Comparison of ENCODE assay signal across 21 cellular contexts in the genomic region with DNA sequence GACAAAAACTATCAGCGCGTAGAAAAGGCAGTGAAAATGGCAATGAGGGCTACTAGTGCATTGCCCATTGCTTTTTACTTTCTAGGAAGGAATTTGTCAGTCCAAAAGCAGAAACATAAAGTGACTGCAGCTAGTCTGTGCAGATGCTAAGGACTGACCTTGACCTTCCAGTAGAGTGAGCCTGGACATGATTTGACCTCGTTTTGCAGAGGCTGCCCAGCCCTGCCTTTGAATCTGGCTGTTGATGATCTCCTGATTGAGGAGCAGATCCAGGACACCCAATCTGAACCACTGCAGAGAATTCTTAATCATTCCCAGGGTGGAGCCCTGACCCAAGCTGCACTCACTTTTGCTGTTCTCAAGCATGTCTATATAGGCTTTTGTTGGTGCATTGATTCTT. TPM values are rescaled to one million over a fixed set of nuclear protein-coding genes. Genes with fewer than 3 reads are reported as not detected.
DNase-seq lines count a peak whose midpoint lies in the region; ATAC-seq and TF ChIP-seq lines count a peak whose summit lies in the region.
"Had no signal": no experiment of that assay in that cellular context is flagged by ENCODE, and none has a peak within 500 bp of the region (broad histone marks: within the 10 kb centered on the region; RNA-seq: fewer than 3 reads in every experiment).

No MANE protein-coding gene starts in this region.

- POLR2A ChIA-PET in PC-3 (lab: Charles Lee; ENCODE audit: unreplicated experiment): no interaction called here

- no peak overlapping the region for H2AFZ ChIP-seq in PC-3 (ENCODE audit: low read length)
- H2AFZ ChIP-seq: GM23248 had no signal

- H3K4me3 ChIP-seq in left ventricle myocardium inferior: no peak overlapping the region
- peak overlapping the region in 2 of 10 experiments; percentile 8 to 45; a peak in 2 of 20 replicates for H3K4me3 ChIP-seq in BLaER1 treated with 17β-estradiol and CSF1 and Interleukin-3, amounts not matched to agents 10 nM and 100 nM
- H3K4me3 ChIP-seq in PC-3 (ENCODE audit: low read length): no peak overlapping the region
- H3K4me3 ChIP-seq: A549, GM23248 had no signal

- no peaks in the 10 kb centered on the region for H3K27me3 ChIP-seq in left ventricle myocardium inferior (ENCODE audit: low read depth)
- peaks cover 0 to 18% (median 0%) of the 10 kb centered on the region in 11 experiments; a peak in 4 of 22 replicates for H3K27me3 ChIP-seq in BLaER1 treated with 17β-estradiol and CSF1 and Interleukin-3, amounts not matched to agents 10 nM and 100 nM
- no peaks in the 10 kb centered on the region for H3K27me3 ChIP-seq in PC-3 (ENCODE audit: low read length)
- H3K27me3 ChIP-seq: BE2C had no signal

- H3K4me2 ChIP-seq in BLaER1 treated with 17β-estradiol and CSF1 and Interleukin-3, amounts not matched to agents 10 nM and 100 nM: peak overlapping the region; percentile 84 to 100 (median 93); a peak in 20 of 22 replicates
- no peak overlapping the region for H3K4me2 ChIP-seq in PC-3 (ENCODE audit: low read length)
- H3K4me2 ChIP-seq: A549 had no signal

- H3F3A ChIP-seq in PC-3 (ENCODE audit: low read length, unreplicated experiment): no peaks in the 10 kb centered on the region

- H3K9ac ChIP-seq in BLaER1 treated with 17β-estradiol and CSF1 and Interleukin-3, amounts not matched to agents 10 nM and 100 nM: peak overlapping the region in 8 of 11 experiments; percentile 11 to 92 (median 82); a peak in 12 of 22 replicates
- no peak overlapping the region for H3K9ac ChIP-seq in PC-3 (ENCODE audit: low read length)
- H3K9ac ChIP-seq: GM23248 had no signal

- intact Hi-C loops in left ventricle myocardium inferior (cut with micrococcal nuclease): no loop called here
- intact Hi-C loops in left ventricle myocardium superior (cut with micrococcal nuclease): no loop called here
- intact Hi-C loops in PC-3 (cut with micrococcal nuclease): no loop called here

- DNase-seq in left ventricle myocardium inferior (no peak), left ventricle myocardium superior (no peak), PC-3 (no peak), NCI-H774 (lab: John Stamatoyannopoulos, UW) (no peak), NCI-H2029 treated with DMSO at 0.1 percent for 48 hours (lab: John Stamatoyannopoulos, UW) (no peak)
- DNase-seq: 8988T; ACHN; AML-193; BE2C; Caco-2; CD4-positive, CD25-positive, alpha-beta regulatory T cell; CD8-positive, alpha-beta T cell; DMS153; DND-41; GM23248; H7; HCEC 1CT had no signal

- H3K4me1 ChIP-seq in left ventricle myocardium inferior (peaks cover 96% of the 10 kb centered on the region), PC-3 (ENCODE audit: insufficient read depth, low read length) (0 out of 2 replicates have a peak, but pooled peaks cover 3% of the 10 kb centered on the region)
- H3K4me1 ChIP-seq in BLaER1 treated with 17β-estradiol and CSF1 and Interleukin-3, amounts not matched to agents 10 nM and 100 nM: peaks cover 61 to 100% (median 98%) of the 10 kb centered on the region in 10 experiments
- H3K4me1 ChIP-seq: Caco-2 had no signal

- H3K9me3 ChIP-seq in left ventricle myocardium inferior (replicated peaks) (no peaks in the 10 kb centered on the region), PC-3 (ENCODE audit: low read length) (no peaks in the 10 kb centered on the region)
- H3K9me3 ChIP-seq in BLaER1 treated with 17β-estradiol and CSF1 and Interleukin-3, amounts not matched to agents 10 nM and 100 nM (replicated peaks in 1 of 11): no peaks in the 10 kb centered on the region
- H3K9me3 ChIP-seq: A549, BE2C, Caco-2 had no signal

- no peaks in the 10 kb centered on the region for H3K36me3 ChIP-seq in left ventricle myocardium inferior
- peaks cover 0 to 33% (median 15%) of the 10 kb centered on the region in 11 experiments; a peak in 13 of 22 replicates for H3K36me3 ChIP-seq in BLaER1 treated with 17β-estradiol and CSF1 and Interleukin-3, amounts not matched to agents 10 nM and 100 nM
- no peaks in the 10 kb centered on the region for H3K36me3 ChIP-seq in PC-3 (ENCODE audit: low read depth, low read length)
- H3K36me3 ChIP-seq: BE2C had no signal

- ATAC-seq in left ventricle myocardium superior: no peak
- ATAC-seq in PC-3: no peak
- no peak for ATAC-seq in GM18867 (IDR thresholded peaks at IDR 0.05; ENCODE audit: unreplicated experiment)
- ATAC-seq: A549; CD8-positive, alpha-beta T cell had no signal

- H3K79me2 ChIP-seq in PC-3 (ENCODE audit: low read length): no peaks in the 10 kb centered on the region

- H3K27ac ChIP-seq in left ventricle myocardium inferior (replicated peaks): peak overlapping the region; percentile 96
- H3K27ac ChIP-seq in BLaER1 treated with 17β-estradiol and CSF1 and Interleukin-3, amounts not matched to agents 10 nM and 100 nM: peak overlapping the region in 9 of 11 experiments; percentile 58 to 98 (median 92); a peak in 17 of 22 replicates
- H3K27ac ChIP-seq in PC-3 (ENCODE audit: low read length): no peak overlapping the region
- H3K27ac ChIP-seq: A549, C4-2B, GM23248 had no signal

- TF ChIP-seq CTCF in left ventricle myocardium inferior (IDR thresholded peaks at IDR 0.05; ENCODE audit: borderline replicate concordance) (no peak), PC-3 (conservative IDR thresholded peaks at IDR 0.05; ENCODE audit: low read depth, low read length) (no peak)

- BruUV-seq in PC-3 (replicated peaks; lab: Mats Ljungman, UMichigan): TSS peak; percentile 21

- H3K9me2 ChIP-seq in PC-3 (replicated peaks; ENCODE audit: low read length): no peaks in the 10 kb centered on the region

- H4K20me1 ChIP-seq in BLaER1 treated with 17β-estradiol and CSF1 and Interleukin-3, amounts not matched to agents 10 nM and 100 nM: peaks cover 0 to 5% (median 0%) of the 10 kb centered on the region in 11 experiments; a peak in 3 of 22 replicates
- no peaks in the 10 kb centered on the region for H4K20me1 ChIP-seq in PC-3 (ENCODE audit: low read length)

- CTCF ChIA-PET in PC-3 (lab: Charles Lee): no interaction called here

RNA-seq across cellular contexts. Expression of a gene that starts 21.6 kb away (rescaled TPM):
- 26.6 TPM for total RNA-seq in left ventricle myocardium inferior
- total RNA-seq in left ventricle myocardium superior: 22.2 TPM
- total RNA-seq in PC-3 (2014; rRNA removed): 12.1 and 14.1 TPM in 2 replicates
- total RNA-seq: Caco-2 had no signal

RNA-seq across cellular contexts. Expression of a gene that starts 27.8 kb away (rescaled TPM):
- total RNA-seq in left ventricle myocardium inferior: 215 TPM
- 228 TPM for total RNA-seq in left ventricle myocardium superior
- total RNA-seq in PC-3 (2014; rRNA removed): 98.5 and 133 TPM in 2 replicates

RNA-seq across cellular contexts. Expression of a gene that starts 44.7 kb away (rescaled TPM):
- total RNA-seq in left ventricle myocardium inferior (29.2 TPM), left ventricle myocardium superior (26.4 TPM), PC-3 (2014; rRNA removed) (107 and 110 TPM in 2 replicates)
